In the genomic region with DNA sequence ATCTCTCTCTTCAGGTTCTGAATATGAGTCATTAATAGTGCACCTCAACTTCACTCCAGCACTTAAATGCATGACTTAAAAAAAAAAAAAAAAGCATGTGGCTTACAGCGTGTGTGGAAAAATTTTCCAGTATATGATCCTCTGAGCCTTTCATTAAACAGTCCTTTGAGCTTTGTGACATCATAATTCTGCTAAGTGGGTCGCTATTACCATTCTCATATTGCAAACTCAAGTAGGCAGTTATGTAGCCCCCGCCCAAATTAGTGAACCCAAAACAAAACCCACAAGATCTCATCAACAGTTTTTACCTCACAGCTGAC, we compare ENCODE assay signal across 8 cellular contexts. TPM values are rescaled to one million over a fixed set of nuclear protein-coding genes. Genes with fewer than 3 reads are reported as not detected.
A peak's percentile ranks its signal among the peaks of the same experiment; 100 is the strongest.
DNase-seq lines count a peak whose midpoint lies in the region; ATAC-seq and TF ChIP-seq lines count a peak whose summit lies in the region.

No MANE protein-coding gene starts in this region.

- BruUV-seq in Panc1 (replicated peaks; lab: Mats Ljungman, UMichigan) = no TSS peak

- CTCF ChIA-PET in Panc1 (lab: Charles Lee) = no interaction called here

- peaks cover 6% of the 10 kb centered on the region; the same call in 1 of the 2 replicates for H3K4me1 ChIP-seq in Panc1 (ENCODE audit: control insufficient read depth, insufficient read depth, low read length)
- peaks cover 17% of the 10 kb centered on the region for H3K4me1 ChIP-seq in psoas muscle

- TF ChIP-seq CTCF in GM12864 (IDR thresholded peaks at IDR 0.05; ENCODE audit: low read depth, low read length, missing control alignments) (no peak), Panc1 (IDR thresholded peaks at IDR 0.05) (no peak), psoas muscle (IDR thresholded peaks at IDR 0.05) (no peak)

- peak overlapping the region; percentile 87 for H3K27ac ChIP-seq in Panc1 (ENCODE audit: low read length)
- peak overlapping the region; percentile 90 for H3K27ac ChIP-seq in psoas muscle

- POLR2A ChIA-PET in Panc1 (lab: Charles Lee) = no interaction called here

- peak overlapping the region; percentile 71 for H3K4me3 ChIP-seq in GM12864 (ENCODE audit: low read depth, low read length)
- peak overlapping the region; percentile 77 to 84 for H3K4me3 ChIP-seq in Panc1 (ENCODE audit: low read depth in 2 of 2, low read length in 2 of 2)
- H3K4me3 ChIP-seq in psoas muscle = peak overlapping the region; percentile 89

- intact Hi-C loops in Panc1 (cut with micrococcal nuclease; ENCODE audit: unreplicated experiment) = no loop called here
- intact Hi-C loops in psoas muscle (cut with DNase I) = no loop called here

- H3K9me3 ChIP-seq in Panc1 (ENCODE audit: control insufficient read depth, insufficient read depth, low read depth, low read length) (no peaks in the 10 kb centered on the region), psoas muscle (no peaks in the 10 kb centered on the region)

- ATAC-seq in Panc1 = no peak
- ATAC-seq in esophagus mucosa = peak; percentile 22
- ATAC-seq in psoas muscle = no peak

- H3K36me3 ChIP-seq in Panc1 (ENCODE audit: control insufficient read depth, insufficient read depth, low read length) (no peaks in the 10 kb centered on the region; the same call in 1 of the 2 replicates), psoas muscle (ENCODE audit: insufficient read depth in 1 of 2, low read depth in 1 of 2) (peaks cover 12 to 32% of the 10 kb centered on the region in 2 donors)

- no peaks in the 10 kb centered on the region; the same call in 1 of the 2 replicates for H3K27me3 ChIP-seq in Panc1 (ENCODE audit: control insufficient read depth, insufficient read depth, low read length)
- peaks cover 0 to 3% (median 0%) of the 10 kb centered on the region in 3 donors for H3K27me3 ChIP-seq in psoas muscle (ENCODE audit: insufficient read depth in 3 of 3, low read length in 2 of 3)

- in situ Hi-C loops in Panc1 (cut with HindIII; ENCODE audit: low pct_unique_long_range_greater_than_20kb, low sequenced_read_pairs) = no loop called here

- DNase-seq in GM12864 (ENCODE audit: low read depth) (no peak), Panc1 (ENCODE audit: low read depth, low spot score) (no peak), psoas muscle (no peak), anterior cingulate cortex (lab: John Stamatoyannopoulos, UW) (no peak), NCI-H2196 treated with DMSO at 0.1 percent for 48 hours (lab: John Stamatoyannopoulos, UW; ENCODE audit: unreplicated experiment) (no peak), HT-29 (ENCODE audit: low spot score) (no peak), DMS114 treated with DMSO at 0.1 percent for 48 hours (lab: John Stamatoyannopoulos, UW; ENCODE audit: unreplicated experiment) (no peak)

- WGBS in psoas muscle, 3 donors = 5 to 8% (median 7%) methylated on average over 3 of the region's 3 CpGs

RNA-seq across cellular contexts. Expression of a gene that starts 0.7 kb away (rescaled TPM):
- total RNA-seq in Panc1 (2021; ENCODE audit: unreplicated experiment) (12.5 TPM), esophagus mucosa (18.7 TPM), psoas muscle (10 to 100 TPM in 2 of 4 donors, 1 to 10 TPM in 2; 8.4 to 12.8 (median 9.7) TPM)
- 5.3 TPM for polyA plus RNA-seq in Panc1 (2012; ENCODE audit: insufficient read length)
- 10 to 100 TPM in 1 of 3 donors, 1 to 10 TPM in 2; 4.3 to 15.8 (median 9.1) TPM for polyA plus RNA-seq in psoas muscle
- total RNA-seq in HT-29 (2014; rRNA removed; shearing (Covaris generic)) = 40.8 and 41.6 TPM in 2 replicates

RNA-seq across cellular contexts. Expression of a gene that starts 58.0 kb away (rescaled TPM):
- 0.80 TPM for total RNA-seq in Panc1 (2021; ENCODE audit: unreplicated experiment)
- 0.78 TPM for polyA plus RNA-seq in Panc1 (2012; ENCODE audit: insufficient read length)
- total RNA-seq in esophagus mucosa = 0.20 TPM
- total RNA-seq in psoas muscle = under 1 TPM in 3 of 4 donors, not detected in 1; 0.21 to 0.85 (median 0.37) TPM
- under 1 TPM in 1 of 3 donors, not detected in 2; 0.16 TPM for polyA plus RNA-seq in psoas muscle
- 0.10 and 0.46 TPM in 2 replicates for total RNA-seq in HT-29 (2014; rRNA removed; shearing (Covaris generic))
